In genomic region chr11:102495161-102496042, GRCh38 we compare ENCODE assay signal across 8 cellular contexts. TPM values are rescaled to one million over a fixed set of nuclear protein-coding genes. Genes with fewer than 3 reads are reported as not detected.
DNase-seq lines count a peak whose midpoint lies in the region; ATAC-seq and TF ChIP-seq lines count a peak whose summit lies in the region.

No MANE protein-coding gene starts in this region.

- H3K4me1 Mint-ChIP-seq in activated CD8-positive, alpha-beta T cell treated with anti-CD3 and anti-CD28 coated beads, Interleukin-2, amount 10 ng/mL, durations not matched to agents 7 days and 5 days (ENCODE audit: low read depth): peaks cover 27% of the 10 kb centered on the region
- H3K4me1 Mint-ChIP-seq in neural crest cell: peaks cover 5% of the 10 kb centered on the region

- peak overlapping the region; percentile 28; the same call in 1 of the 2 replicates for H3K9ac ChIP-seq in ES-I3 (ENCODE audit: low read depth, low read length)

- H3K9me3 ChIP-seq in ES-I3 (ENCODE audit: control insufficient read depth, insufficient read depth, low read length): no peaks in the 10 kb centered on the region

- DNase-seq in NCI-H510A treated with DMSO at 0.1 percent for 48 hours (lab: John Stamatoyannopoulos, UW): peak; percentile 92
- peak; percentile 68 for DNase-seq in activated CD8-positive, alpha-beta T cell treated with anti-CD3 and anti-CD28 coated beads, Interleukin-2, amount 10 ng/mL, durations not matched to agents 7 days and 5 days
- DNase-seq in fibroblast of the conjunctiva (ENCODE audit: low read depth): peak; percentile 90
- peak; percentile 49 for DNase-seq in neural crest cell (ENCODE audit: low read depth, low spot score)
- no peak for DNase-seq in GOT3 (lab: John Stamatoyannopoulos, UW)

- H3K4me1 ChIP-seq in ES-I3 (ENCODE audit: insufficient read depth, low read length): no peaks in the 10 kb centered on the region

- peak; percentile 86 for TF ChIP-seq CTCF in neural crest cell (conservative IDR thresholded peaks at IDR 0.05)

- POLR2A ChIA-PET in activated CD8-positive, alpha-beta T cell treated with anti-CD3 and anti-CD28 coated beads, Interleukin-2, amount 10 ng/mL, durations not matched to agents 7 days and 5 days (lab: Charles Lee): interaction anchor here (0.8 to 1.2 kb wide), 5 partner anchors 32 to 208 kb away, joined by 3 to 6 read pairs (median 3); no protein-coding TSS in a partner anchor

- H3K36me3 ChIP-seq in ES-I3 (ENCODE audit: insufficient read depth, low read length): no peaks in the 10 kb centered on the region

- CTCF ChIA-PET in activated CD8-positive, alpha-beta T cell treated with anti-CD3 and anti-CD28 coated beads, Interleukin-2, amount 10 ng/mL, durations not matched to agents 7 days and 5 days (lab: Charles Lee): interaction anchor here (0.7 to 1.8 kb wide), 60 partner anchors 9 to 227 kb away, joined by 3 to 56 read pairs (median 4); partner anchors contain the start of gene TMEM123

- no peaks in the 10 kb centered on the region for H3K9me3 Mint-ChIP-seq in activated CD8-positive, alpha-beta T cell treated with anti-CD3 and anti-CD28 coated beads, Interleukin-2, amount 10 ng/mL, durations not matched to agents 7 days and 5 days (ENCODE audit: insufficient read depth)
- no peaks in the 10 kb centered on the region for H3K9me3 Mint-ChIP-seq in neural crest cell

- peak overlapping the region; percentile 9 for H3K27ac Mint-ChIP-seq in activated CD8-positive, alpha-beta T cell treated with anti-CD3 and anti-CD28 coated beads, Interleukin-2, amount 10 ng/mL, durations not matched to agents 7 days and 5 days
- H3K27ac Mint-ChIP-seq in neural crest cell (ENCODE audit: unreplicated experiment): no peak overlapping the region

- no peaks in the 10 kb centered on the region for H3K36me3 Mint-ChIP-seq in activated CD8-positive, alpha-beta T cell treated with anti-CD3 and anti-CD28 coated beads, Interleukin-2, amount 10 ng/mL, durations not matched to agents 7 days and 5 days (ENCODE audit: low read depth)
- no peaks in the 10 kb centered on the region for H3K36me3 Mint-ChIP-seq in neural crest cell (ENCODE audit: low read depth)

- ATAC-seq in GM21360 (IDR thresholded peaks at IDR 0.05; ENCODE audit: unreplicated experiment) (peak; percentile 92), HG03558 (IDR thresholded peaks at IDR 0.05; ENCODE audit: extremely low read depth, unreplicated experiment) (peak; percentile 84)
- peak; percentile 78 for ATAC-seq in activated CD8-positive, alpha-beta T cell treated with anti-CD3 and anti-CD28 coated beads, Interleukin-2, amount 10 ng/mL, durations not matched to agents 7 days and 5 days

- peaks cover 14% of the 10 kb centered on the region for H3K27me3 Mint-ChIP-seq in activated CD8-positive, alpha-beta T cell treated with anti-CD3 and anti-CD28 coated beads, Interleukin-2, amount 10 ng/mL, durations not matched to agents 7 days and 5 days (ENCODE audit: low read depth)
- H3K27me3 Mint-ChIP-seq in neural crest cell (ENCODE audit: low read depth): no peaks in the 10 kb centered on the region

- no peak overlapping the region for H3K4me3 Mint-ChIP-seq in activated CD8-positive, alpha-beta T cell treated with anti-CD3 and anti-CD28 coated beads, Interleukin-2, amount 10 ng/mL, durations not matched to agents 7 days and 5 days
- no peak overlapping the region for H3K4me3 Mint-ChIP-seq in neural crest cell

RNA-seq across cellular contexts. Expression of gene MMP7, which starts 35.1 kb away (rescaled TPM):
- not detected for total RNA-seq in activated CD8-positive, alpha-beta T cell treated with anti-CD3 and anti-CD28 coated beads, Interleukin-2, amount 10 ng/mL, durations not matched to agents 7 days and 5 days
- not detected in 2 replicates for total RNA-seq in neural crest cell

RNA-seq across cellular contexts. Expression of gene TMEM123, which starts 42.8 kb away (rescaled TPM):
- 100 to 1,000 TPM; 434 to 461 TPM for total RNA-seq in activated CD8-positive, alpha-beta T cell treated with anti-CD3 and anti-CD28 coated beads, Interleukin-2, amount 10 ng/mL, durations not matched to agents 7 days and 5 days
- 153 and 165 TPM in 2 replicates for total RNA-seq in neural crest cell
